ENCODE assay signal across 8 cellular contexts in the genomic region with DNA sequence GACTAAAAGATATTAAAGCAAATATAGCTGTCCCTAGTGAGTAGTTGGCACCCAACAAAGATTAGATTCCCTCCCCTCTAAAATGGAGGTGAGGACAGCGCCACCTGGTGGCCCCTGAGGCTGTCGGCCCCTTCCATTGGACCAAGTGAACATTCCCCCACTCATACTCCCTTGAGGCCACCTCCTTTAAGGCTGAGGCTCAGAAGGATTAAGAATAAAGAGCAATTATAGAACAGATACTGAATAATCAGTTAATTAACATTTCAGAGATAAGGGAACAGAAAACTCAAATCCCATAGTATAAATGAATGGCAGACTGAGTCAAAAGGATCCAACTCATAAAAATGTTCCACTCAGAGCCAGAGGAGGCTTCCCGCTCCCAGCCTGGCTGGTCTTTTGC.
DNase-seq lines count a peak whose midpoint lies in the region; ATAC-seq, FAIRE-seq and TF ChIP-seq lines count a peak whose summit lies in the region.

No MANE protein-coding gene starts in this region.

- WGBS in hepatocyte (ENCODE audit: low lambda C conversion rate, missing lambda C conversion rate), result 35% methylated on average over 3 of the region's 3 CpGs

- DNase-seq in BJ (ENCODE audit: low read depth), result no peak
- peak; percentile 20 for DNase-seq in GM18507 (ENCODE audit: extremely low spot score, insufficient read length, low read depth)
- DNase-seq in activated CD4-positive, alpha-beta T cell treated with anti-CD3 and anti-CD28 coated beads, Interleukin-2, amount 10 ng/mL, durations not matched to agents 7 days and 5 days, result peak; percentile 42
- peak; percentile 42 for DNase-seq in hepatocyte (ENCODE audit: low spot score)
- peak; percentile 36 for DNase-seq in urothelium cell line (ENCODE audit: low spot score)
- no peak for DNase-seq in putamen (ENCODE audit: low spot score)
- no peak for DNase-seq in effector CD4-positive, alpha-beta T cell

- H3K9me2 ChIP-seq in hepatocyte (replicated peaks; ENCODE audit: insufficient read depth), result no peaks in the 10 kb centered on the region

- no peak overlapping the region for H3K27ac ChIP-seq in hepatocyte

- no peaks in the 10 kb centered on the region for H4K20me1 ChIP-seq in hepatocyte (ENCODE audit: insufficient read depth, poor library complexity, severe bottlenecking)

- no peaks in the 10 kb centered on the region for H3K36me3 ChIP-seq in BJ (ENCODE audit: control insufficient read depth, insufficient read depth, low read length)
- no peaks in the 10 kb centered on the region for H3K36me3 ChIP-seq in hepatocyte (replicated peaks; ENCODE audit: insufficient read depth, low read depth)

- H3K79me2 ChIP-seq in hepatocyte, result no peaks in the 10 kb centered on the region

- H3K27me3 ChIP-seq in BJ (ENCODE audit: control insufficient read depth, insufficient read depth, low read length) (no peaks in the 10 kb centered on the region), hepatocyte (no peaks in the 10 kb centered on the region)

- no peaks in the 10 kb centered on the region for H3K36me3 Mint-ChIP-seq in activated CD4-positive, alpha-beta T cell treated with anti-CD3 and anti-CD28 coated beads, Interleukin-2, amount 10 ng/mL, durations not matched to agents 7 days and 5 days (ENCODE audit: low read depth)

- no peaks in the 10 kb centered on the region for H3K9me3 ChIP-seq in hepatocyte (ENCODE audit: low read depth)

- no peak overlapping the region for H3K4me3 ChIP-seq in BJ (ENCODE audit: low read depth, low read length)
- no peak overlapping the region for H3K4me3 ChIP-seq in hepatocyte

- H3K27ac Mint-ChIP-seq in activated CD4-positive, alpha-beta T cell treated with anti-CD3 and anti-CD28 coated beads, Interleukin-2, amount 10 ng/mL, durations not matched to agents 7 days and 5 days, result no peak overlapping the region

- H3K4me1 ChIP-seq in hepatocyte (ENCODE audit: insufficient read depth), result no peaks in the 10 kb centered on the region

- CTCF ChIA-PET in BJ (lab: Yijun Ruan, JAX), result no interaction called here
- CTCF ChIA-PET in activated CD4-positive, alpha-beta T cell treated with anti-CD3 and anti-CD28 coated beads, Interleukin-2, amount 10 ng/mL, durations not matched to agents 7 days and 5 days (lab: Charles Lee), result no interaction called here

- H3K4me2 ChIP-seq in hepatocyte, result no peak overlapping the region

- no peak overlapping the region for H3K4me3 Mint-ChIP-seq in activated CD4-positive, alpha-beta T cell treated with anti-CD3 and anti-CD28 coated beads, Interleukin-2, amount 10 ng/mL, durations not matched to agents 7 days and 5 days

- H2AFZ ChIP-seq in hepatocyte, result no peak overlapping the region

- H3K4me1 Mint-ChIP-seq in activated CD4-positive, alpha-beta T cell treated with anti-CD3 and anti-CD28 coated beads, Interleukin-2, amount 10 ng/mL, durations not matched to agents 7 days and 5 days, result peaks cover 9% of the 10 kb centered on the region

- ATAC-seq in HG03565 (IDR thresholded peaks at IDR 0.05; ENCODE audit: unreplicated experiment), result peak; percentile 34

- H3K9me3 Mint-ChIP-seq in activated CD4-positive, alpha-beta T cell treated with anti-CD3 and anti-CD28 coated beads, Interleukin-2, amount 10 ng/mL, durations not matched to agents 7 days and 5 days, result no peaks in the 10 kb centered on the region

- peaks cover 14% of the 10 kb centered on the region for H3K27me3 Mint-ChIP-seq in activated CD4-positive, alpha-beta T cell treated with anti-CD3 and anti-CD28 coated beads, Interleukin-2, amount 10 ng/mL, durations not matched to agents 7 days and 5 days

- TF ChIP-seq CTCF in BJ (IDR thresholded peaks at IDR 0.05; ENCODE audit: insufficient read depth, low read depth, low read length) (peak; percentile 66), hepatocyte (IDR thresholded peaks at IDR 0.05; ENCODE audit: poor library complexity) (peak; percentile 50)

- POLR2A ChIA-PET in BJ (lab: Charles Lee), result no interaction called here
- POLR2A ChIA-PET in activated CD4-positive, alpha-beta T cell treated with anti-CD3 and anti-CD28 coated beads, Interleukin-2, amount 10 ng/mL, durations not matched to agents 7 days and 5 days (lab: Charles Lee), result no interaction called here

- no peak for FAIRE-seq in GM18507 (lab: Jason Lieb, UNC)
- FAIRE-seq in urothelium cell line (lab: Jason Lieb, UNC), result no peak

Comparison
In these comparisons a context has a peak if more than half of its experiments do, and no peak if none do; other contexts are left out.
1. DNase-seq: peak in GM18507 (single experiment), activated CD4-positive, alpha-beta T cell treated with anti-CD3 and anti-CD28 coated beads, Interleukin-2, amount 10 ng/mL, durations not matched to agents 7 days and 5 days (single experiment), hepatocyte (single experiment) and urothelium cell line (single experiment); none in BJ (single experiment), putamen (single experiment) and effector CD4-positive, alpha-beta T cell (single experiment).